1 cellular context compared by ENCODE assay signal in the genomic region with DNA sequence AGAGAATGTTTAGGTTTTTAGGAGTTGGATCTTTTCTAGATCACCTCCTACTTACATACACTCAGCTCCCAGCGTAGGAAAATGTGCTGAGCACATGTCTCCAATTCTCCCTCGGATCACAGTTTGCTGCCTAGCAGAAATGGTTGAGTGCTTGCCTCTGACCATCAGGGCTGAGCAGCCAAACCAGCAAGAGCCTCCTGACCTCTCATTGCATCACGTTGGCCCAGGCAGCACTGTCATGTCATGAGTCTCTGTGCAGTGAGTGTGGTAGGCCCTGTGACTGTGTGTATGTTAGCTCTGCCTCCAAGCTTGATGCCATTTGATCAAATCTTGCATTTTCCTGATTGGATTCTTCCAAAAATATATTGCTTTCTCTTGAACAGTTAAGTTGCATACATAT.
TF ChIP-seq lines count a peak whose summit lies in the region.

No MANE protein-coding gene starts in this region.

TF ChIP-seq in H1, 55 proteins besides CTCF, POLR2A, EP300 and RAD21 (continued from another document):
- TF ChIP-seq, protein P1, sequence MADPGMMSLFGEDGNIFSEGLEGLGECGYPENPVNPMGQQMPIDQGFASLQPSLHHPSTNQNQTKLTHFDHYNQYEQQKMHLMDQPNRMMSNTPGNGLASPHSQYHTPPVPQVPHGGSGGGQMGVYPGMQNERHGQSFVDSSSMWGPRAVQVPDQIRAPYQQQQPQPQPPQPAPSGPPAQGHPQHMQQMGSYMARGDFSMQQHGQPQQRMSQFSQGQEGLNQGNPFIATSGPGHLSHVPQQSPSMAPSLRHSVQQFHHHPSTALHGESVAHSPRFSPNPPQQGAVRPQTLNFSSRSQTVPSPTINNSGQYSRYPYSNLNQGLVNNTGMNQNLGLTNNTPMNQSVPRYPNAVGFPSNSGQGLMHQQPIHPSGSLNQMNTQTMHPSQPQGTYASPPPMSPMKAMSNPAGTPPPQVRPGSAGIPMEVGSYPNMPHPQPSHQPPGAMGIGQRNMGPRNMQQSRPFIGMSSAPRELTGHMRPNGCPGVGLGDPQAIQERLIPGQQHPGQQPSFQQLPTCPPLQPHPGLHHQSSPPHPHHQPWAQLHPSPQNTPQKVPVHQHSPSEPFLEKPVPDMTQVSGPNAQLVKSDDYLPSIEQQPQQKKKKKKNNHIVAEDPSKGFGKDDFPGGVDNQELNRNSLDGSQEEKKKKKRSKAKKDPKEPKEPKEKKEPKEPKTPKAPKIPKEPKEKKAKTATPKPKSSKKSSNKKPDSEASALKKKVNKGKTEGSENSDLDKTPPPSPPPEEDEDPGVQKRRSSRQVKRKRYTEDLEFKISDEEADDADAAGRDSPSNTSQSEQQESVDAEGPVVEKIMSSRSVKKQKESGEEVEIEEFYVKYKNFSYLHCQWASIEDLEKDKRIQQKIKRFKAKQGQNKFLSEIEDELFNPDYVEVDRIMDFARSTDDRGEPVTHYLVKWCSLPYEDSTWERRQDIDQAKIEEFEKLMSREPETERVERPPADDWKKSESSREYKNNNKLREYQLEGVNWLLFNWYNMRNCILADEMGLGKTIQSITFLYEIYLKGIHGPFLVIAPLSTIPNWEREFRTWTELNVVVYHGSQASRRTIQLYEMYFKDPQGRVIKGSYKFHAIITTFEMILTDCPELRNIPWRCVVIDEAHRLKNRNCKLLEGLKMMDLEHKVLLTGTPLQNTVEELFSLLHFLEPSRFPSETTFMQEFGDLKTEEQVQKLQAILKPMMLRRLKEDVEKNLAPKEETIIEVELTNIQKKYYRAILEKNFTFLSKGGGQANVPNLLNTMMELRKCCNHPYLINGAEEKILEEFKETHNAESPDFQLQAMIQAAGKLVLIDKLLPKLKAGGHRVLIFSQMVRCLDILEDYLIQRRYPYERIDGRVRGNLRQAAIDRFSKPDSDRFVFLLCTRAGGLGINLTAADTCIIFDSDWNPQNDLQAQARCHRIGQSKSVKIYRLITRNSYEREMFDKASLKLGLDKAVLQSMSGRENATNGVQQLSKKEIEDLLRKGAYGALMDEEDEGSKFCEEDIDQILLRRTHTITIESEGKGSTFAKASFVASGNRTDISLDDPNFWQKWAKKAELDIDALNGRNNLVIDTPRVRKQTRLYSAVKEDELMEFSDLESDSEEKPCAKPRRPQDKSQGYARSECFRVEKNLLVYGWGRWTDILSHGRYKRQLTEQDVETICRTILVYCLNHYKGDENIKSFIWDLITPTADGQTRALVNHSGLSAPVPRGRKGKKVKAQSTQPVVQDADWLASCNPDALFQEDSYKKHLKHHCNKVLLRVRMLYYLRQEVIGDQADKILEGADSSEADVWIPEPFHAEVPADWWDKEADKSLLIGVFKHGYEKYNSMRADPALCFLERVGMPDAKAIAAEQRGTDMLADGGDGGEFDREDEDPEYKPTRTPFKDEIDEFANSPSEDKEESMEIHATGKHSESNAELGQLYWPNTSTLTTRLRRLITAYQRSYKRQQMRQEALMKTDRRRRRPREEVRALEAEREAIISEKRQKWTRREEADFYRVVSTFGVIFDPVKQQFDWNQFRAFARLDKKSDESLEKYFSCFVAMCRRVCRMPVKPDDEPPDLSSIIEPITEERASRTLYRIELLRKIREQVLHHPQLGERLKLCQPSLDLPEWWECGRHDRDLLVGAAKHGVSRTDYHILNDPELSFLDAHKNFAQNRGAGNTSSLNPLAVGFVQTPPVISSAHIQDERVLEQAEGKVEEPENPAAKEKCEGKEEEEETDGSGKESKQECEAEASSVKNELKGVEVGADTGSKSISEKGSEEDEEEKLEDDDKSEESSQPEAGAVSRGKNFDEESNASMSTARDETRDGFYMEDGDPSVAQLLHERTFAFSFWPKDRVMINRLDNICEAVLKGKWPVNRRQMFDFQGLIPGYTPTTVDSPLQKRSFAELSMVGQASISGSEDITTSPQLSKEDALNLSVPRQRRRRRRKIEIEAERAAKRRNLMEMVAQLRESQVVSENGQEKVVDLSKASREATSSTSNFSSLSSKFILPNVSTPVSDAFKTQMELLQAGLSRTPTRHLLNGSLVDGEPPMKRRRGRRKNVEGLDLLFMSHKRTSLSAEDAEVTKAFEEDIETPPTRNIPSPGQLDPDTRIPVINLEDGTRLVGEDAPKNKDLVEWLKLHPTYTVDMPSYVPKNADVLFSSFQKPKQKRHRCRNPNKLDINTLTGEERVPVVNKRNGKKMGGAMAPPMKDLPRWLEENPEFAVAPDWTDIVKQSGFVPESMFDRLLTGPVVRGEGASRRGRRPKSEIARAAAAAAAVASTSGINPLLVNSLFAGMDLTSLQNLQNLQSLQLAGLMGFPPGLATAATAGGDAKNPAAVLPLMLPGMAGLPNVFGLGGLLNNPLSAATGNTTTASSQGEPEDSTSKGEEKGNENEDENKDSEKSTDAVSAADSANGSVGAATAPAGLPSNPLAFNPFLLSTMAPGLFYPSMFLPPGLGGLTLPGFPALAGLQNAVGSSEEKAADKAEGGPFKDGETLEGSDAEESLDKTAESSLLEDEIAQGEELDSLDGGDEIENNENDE (IDR thresholded peaks at IDR 0.05; ENCODE audit: insufficient replicate concordance, low read length), result no peak
- TF ChIP-seq KDM1A (IDR thresholded peaks at IDR 0.05; ENCODE audit: borderline replicate concordance, low read length) (no peak), SIRT6 (IDR thresholded peaks at IDR 0.05; ENCODE audit: low read length) (no peak), POLR2AphosphoS5 (IDR thresholded peaks at IDR 0.05; ENCODE audit: low read depth, low read length) (no peak), EZH2 (IDR thresholded peaks at IDR 0.05; ENCODE audit: low read depth, low read length, severe bottlenecking) (no peak), TAF1 (IDR thresholded peaks at IDR 0.05; ENCODE audit: low read depth, low read length) (no peak), CBX8 (IDR thresholded peaks at IDR 0.05; ENCODE audit: borderline replicate concordance, low read depth, low read length) (no peak), SP1 (IDR thresholded peaks at IDR 0.05; ENCODE audit: low read depth, low read length) (no peak), FOSL1 (IDR thresholded peaks at IDR 0.05; ENCODE audit: insufficient read depth, low read depth, low read length) (no peak), GABPA (IDR thresholded peaks at IDR 0.05; ENCODE audit: borderline replicate concordance, insufficient read depth, low read length) (no peak), YY1 (IDR thresholded peaks at IDR 0.05; ENCODE audit: low read depth, low read length) (no peak), SP2 (IDR thresholded peaks at IDR 0.05; ENCODE audit: low read length) (no peak), CREB1 (IDR thresholded peaks at IDR 0.05) (no peak), NANOG (IDR thresholded peaks at IDR 0.05; ENCODE audit: insufficient read depth, low read depth, low read length, poor library complexity, severe bottlenecking) (no peak), JUND (IDR thresholded peaks at IDR 0.05; ENCODE audit: low read length) (no peak), TAF7 (optimal IDR thresholded peaks at IDR 0.05; ENCODE audit: borderline replicate concordance, low read depth, low read length) (no peak)
- TF ChIP-seq, protein P2, sequence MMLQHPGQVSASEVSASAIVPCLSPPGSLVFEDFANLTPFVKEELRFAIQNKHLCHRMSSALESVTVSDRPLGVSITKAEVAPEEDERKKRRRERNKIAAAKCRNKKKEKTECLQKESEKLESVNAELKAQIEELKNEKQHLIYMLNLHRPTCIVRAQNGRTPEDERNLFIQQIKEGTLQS (IDR thresholded peaks at IDR 0.05; ENCODE audit: insufficient read depth, low read depth, low read length), result no peak
- TF ChIP-seq, protein P3, sequence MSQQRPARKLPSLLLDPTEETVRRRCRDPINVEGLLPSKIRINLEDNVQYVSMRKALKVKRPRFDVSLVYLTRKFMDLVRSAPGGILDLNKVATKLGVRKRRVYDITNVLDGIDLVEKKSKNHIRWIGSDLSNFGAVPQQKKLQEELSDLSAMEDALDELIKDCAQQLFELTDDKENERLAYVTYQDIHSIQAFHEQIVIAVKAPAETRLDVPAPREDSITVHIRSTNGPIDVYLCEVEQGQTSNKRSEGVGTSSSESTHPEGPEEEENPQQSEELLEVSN (IDR thresholded peaks at IDR 0.05), result no peak
